9 cellular contexts compared by ENCODE assay signal in genomic region chr20:56630506-56631317, GRCh38. TPM values are rescaled to one million over a fixed set of nuclear protein-coding genes. Genes with fewer than 3 reads are reported as not detected.
DNase-seq lines count a peak whose midpoint lies in the region; ATAC-seq and TF ChIP-seq lines count a peak whose summit lies in the region.
"Had no signal": no experiment of that assay in that cellular context is flagged by ENCODE, and none has a peak within 500 bp of the region (broad histone marks: within the 10 kb centered on the region; RNA-seq: fewer than 3 reads in every experiment).

No MANE protein-coding gene starts in this region.

- no peaks in the 10 kb centered on the region for H3K36me3 ChIP-seq in MM.1S (replicated peaks; ENCODE audit: insufficient read depth, low read length)
- peaks cover 0 to 6% of the 10 kb centered on the region in 2 donors for H3K36me3 ChIP-seq in esophagus (ENCODE audit: control insufficient read depth in 2 of 2, insufficient read depth in 2 of 2, low read length in 1 of 2)

- peaks cover 6% of the 10 kb centered on the region; the same call in 1 of the 2 replicates for H3K79me2 ChIP-seq in MM.1S (ENCODE audit: low read length)

- no peaks in the 10 kb centered on the region for H3K9me2 ChIP-seq in MM.1S (replicated peaks; ENCODE audit: insufficient read depth, low read length)

- peak overlapping the region; percentile 84; the same call in 1 of the 2 replicates for H3K9ac ChIP-seq in MM.1S (ENCODE audit: low read length)

- H3K27ac ChIP-seq in MM.1S (ENCODE audit: low read length) (no peak overlapping the region), esophagus (ENCODE audit: low read depth in 2 of 2, low read length in 1 of 2) (peak overlapping the region; percentile 91 to 95)

- H3K4me3 ChIP-seq in MM.1S (ENCODE audit: low read length) (peak overlapping the region; percentile 98), esophagus (ENCODE audit: low read depth in 1 of 2, low read length in 2 of 2) (peak overlapping the region; percentile 81 to 85)

- peak overlapping the region; percentile 97 for H2AFZ ChIP-seq in MM.1S (ENCODE audit: low read length)

- WGBS in esophagus, 2 donors: 4% methylated on average over 68 to 82 of the region's 82 CpGs

- DNase-seq in D341Med (ENCODE audit: low spot score) (peak; percentile 66), MM.1S (no peak), omental fat pad (ENCODE audit: low spot score) (no peak), NCI-H2029 (lab: John Stamatoyannopoulos, UW) (no peak), NOMO-1 (lab: John Stamatoyannopoulos, UW; ENCODE audit: unreplicated experiment in 2 of 2) (no peak), kidney glomerular epithelial cell (lab: John Stamatoyannopoulos, UW) (no peak)

- H4K20me1 ChIP-seq in MM.1S (ENCODE audit: insufficient read depth, low read length): no peaks in the 10 kb centered on the region

- no peaks in the 10 kb centered on the region for H3K9me3 ChIP-seq in MM.1S (replicated peaks; ENCODE audit: insufficient read depth, low read length)
- no peaks in the 10 kb centered on the region for H3K9me3 ChIP-seq in esophagus (ENCODE audit: control insufficient read depth in 2 of 2, insufficient read depth in 1 of 2, low read depth in 1 of 2, low read length in 1 of 2)

- ATAC-seq in omental fat pad (ENCODE audit: low FRiP score) (peak; percentile 41), GM21786 (IDR thresholded peaks at IDR 0.05; ENCODE audit: unreplicated experiment) (no peak)

- peaks cover 8% of the 10 kb centered on the region; the same call in 1 of the 2 replicates for H3K27me3 ChIP-seq in MM.1S (replicated peaks; ENCODE audit: insufficient read depth, low read length)
- no peaks in the 10 kb centered on the region for H3K27me3 ChIP-seq in esophagus (ENCODE audit: control insufficient read depth in 1 of 2, insufficient read depth in 2 of 2, low read length in 2 of 2)

- H3K4me2 ChIP-seq in MM.1S (ENCODE audit: low read depth, low read length): peak overlapping the region; percentile 99

- H3K4me1 ChIP-seq in MM.1S (ENCODE audit: low read length): no peaks in the 10 kb centered on the region
- H3K4me1 ChIP-seq in esophagus (ENCODE audit: control insufficient read depth in 2 of 2, insufficient read depth in 2 of 2, low read length in 1 of 2): peaks cover 10 to 18% of the 10 kb centered on the region in 2 donors

- peaks cover 5% of the 10 kb centered on the region; the same call in 1 of the 2 replicates for H3F3A ChIP-seq in MM.1S (ENCODE audit: insufficient read depth, low read length)

- no peak for TF ChIP-seq CTCF in MM.1S (IDR thresholded peaks at IDR 0.05; ENCODE audit: low read length)
- TF ChIP-seq CTCF in omental fat pad (IDR thresholded peaks at IDR 0.05): no peak

RNA-seq across cellular contexts. Expression of gene TFAP2C, which starts 1.6 kb away (rescaled TPM):
- polyA plus RNA-seq in esophagus: 10 to 100 TPM; 18.3 to 18.6 TPM
- total RNA-seq in omental fat pad: 10 to 100 TPM in 2 of 4 donors, 1 to 10 TPM in 2; 2.7 to 13.7 (median 7.2) TPM
- total RNA-seq: pulmonary artery endothelial cell had no signal
